ENCODE assay signal across 8 cellular contexts in the genomic region with DNA sequence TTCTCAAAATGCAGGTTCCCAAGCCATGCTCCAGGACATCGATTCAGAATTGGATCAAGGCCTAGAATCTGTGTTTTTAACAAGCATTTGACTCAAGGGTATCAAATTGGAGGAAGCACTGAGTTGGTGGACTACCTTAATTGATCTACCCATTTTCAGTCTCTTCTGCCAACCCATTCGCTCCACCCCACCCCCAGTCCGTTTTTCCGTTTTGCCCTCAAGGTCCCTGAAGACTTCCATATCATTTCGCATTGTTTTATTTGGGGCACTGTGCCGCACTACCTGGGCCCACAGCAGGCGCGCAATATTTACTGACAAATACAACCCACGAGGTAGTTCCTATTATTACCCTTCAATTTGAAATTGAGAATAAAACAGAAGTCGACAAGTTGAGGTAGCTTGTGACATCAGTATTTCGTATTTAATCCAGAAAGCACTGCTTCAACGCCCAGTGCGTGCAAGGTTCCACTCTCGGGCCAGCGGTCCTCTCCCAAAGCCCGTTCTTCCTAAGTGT. TPM values are rescaled to one million over a fixed set of nuclear protein-coding genes. Genes with fewer than 3 reads are reported as not detected.
A peak's percentile ranks its signal among the peaks of the same experiment; 100 is the strongest.
DNase-seq lines count a peak whose midpoint lies in the region; ATAC-seq, FAIRE-seq and TF ChIP-seq lines count a peak whose summit lies in the region.

No MANE protein-coding gene starts in this region.

- DNase-seq in HFFc6 (no peak), small intestine (no peak), AG08396 (ENCODE audit: low spot score) (no peak)
- no peak for DNase-seq in activated CD4-positive, alpha-beta memory T cell treated with anti-CD3 and anti-CD28 coated beads, Interleukin-2, amount 10 ng/mL, durations not matched to agents 7 days and 5 days

- WGBS in gastroesophageal sphincter (ENCODE audit: low coverage in 1 of 2), 2 donors: 11 to 29% methylated on average over 7 to 16 of the region's 16 CpGs
- 10 to 12% (median 11%) methylated on average over 16 of the region's 16 CpGs for WGBS in small intestine, 3 donors

- H3K27ac ChIP-seq in 22Rv1: peak overlapping the region; percentile 80
- H3K27ac ChIP-seq in gastroesophageal sphincter: peak overlapping the region; percentile 55 to 98 (median 94)
- H3K27ac ChIP-seq in small intestine (ENCODE audit: low read depth in 1 of 2, low read length in 1 of 2): peak overlapping the region; percentile 47 to 94

- H3K9me3 Mint-ChIP-seq in HFFc6: no peaks in the 10 kb centered on the region
- no peaks in the 10 kb centered on the region for H3K9me3 Mint-ChIP-seq in activated CD4-positive, alpha-beta memory T cell treated with anti-CD3 and anti-CD28 coated beads, Interleukin-2, amount 10 ng/mL, durations not matched to agents 7 days and 5 days

- no peaks in the 10 kb centered on the region for H3K9me3 ChIP-seq in gastroesophageal sphincter
- no peaks in the 10 kb centered on the region for H3K9me3 ChIP-seq in small intestine (ENCODE audit: control insufficient read depth, low read depth)

- H3K36me3 ChIP-seq in gastroesophageal sphincter (no peaks in the 10 kb centered on the region), small intestine (ENCODE audit: control insufficient read depth in 2 of 2, insufficient read depth in 2 of 2, low read length in 2 of 2) (no peaks in the 10 kb centered on the region)

- ATAC-seq in gastroesophageal sphincter (no peak), GM21825 (IDR thresholded peaks at IDR 0.05; ENCODE audit: unreplicated experiment) (no peak), HG03439 (IDR thresholded peaks at IDR 0.05; ENCODE audit: unreplicated experiment) (no peak)

- CTCF ChIA-PET in activated CD4-positive, alpha-beta memory T cell treated with anti-CD3 and anti-CD28 coated beads, Interleukin-2, amount 10 ng/mL, durations not matched to agents 7 days and 5 days (lab: Charles Lee): interaction anchor here (0.6 to 5.2 kb wide), 21 partner anchors 9 to 489 kb away, joined by 3 to 63 read pairs (median 4); a partner anchor contains a TSS

- TF ChIP-seq EP300 in gastroesophageal sphincter (IDR thresholded peaks at IDR 0.05): no peak

- peak overlapping the region; percentile 72 to 75 for H3K4me3 ChIP-seq in gastroesophageal sphincter
- H3K4me3 ChIP-seq in small intestine (ENCODE audit: low read depth in 1 of 2, low read length in 2 of 2): peak overlapping the region; percentile 47 to 89

- POLR2A ChIA-PET in activated CD4-positive, alpha-beta memory T cell treated with anti-CD3 and anti-CD28 coated beads, Interleukin-2, amount 10 ng/mL, durations not matched to agents 7 days and 5 days (lab: Charles Lee): interaction anchor here (0.6 to 3.2 kb wide), 28 partner anchors 8 to 489 kb away, joined by 3 to 65 read pairs (median 6); a partner anchor contains a TSS

- FAIRE-seq in small intestine (lab: Jason Lieb, UNC): no peak

- H3K4me1 ChIP-seq in gastroesophageal sphincter (peaks cover 0 to 40% (median 2%) of the 10 kb centered on the region in 3 donors), small intestine (ENCODE audit: control insufficient read depth in 2 of 2, insufficient read depth in 1 of 2, low read depth in 1 of 2, low read length in 1 of 2) (peaks cover 0 to 3% of the 10 kb centered on the region in 2 donors)

- TF ChIP-seq POLR2A in gastroesophageal sphincter (IDR thresholded peaks at IDR 0.05): no peak

- peak overlapping the region; percentile 94 for H3K27ac Mint-ChIP-seq in HFFc6
- peak overlapping the region; percentile 80 for H3K27ac Mint-ChIP-seq in activated CD4-positive, alpha-beta memory T cell treated with anti-CD3 and anti-CD28 coated beads, Interleukin-2, amount 10 ng/mL, durations not matched to agents 7 days and 5 days

- H3K27me3 ChIP-seq in gastroesophageal sphincter (no peaks in the 10 kb centered on the region), small intestine (ENCODE audit: control insufficient read depth in 2 of 2, insufficient read depth in 2 of 2, low read length in 2 of 2) (no peaks in the 10 kb centered on the region)

- H3K36me3 Mint-ChIP-seq in HFFc6 (ENCODE audit: low read depth): peaks cover 16% of the 10 kb centered on the region
- peaks cover 4% of the 10 kb centered on the region for H3K36me3 Mint-ChIP-seq in activated CD4-positive, alpha-beta memory T cell treated with anti-CD3 and anti-CD28 coated beads, Interleukin-2, amount 10 ng/mL, durations not matched to agents 7 days and 5 days (ENCODE audit: low read depth)

- H3K4me3 Mint-ChIP-seq in HFFc6: peak overlapping the region; percentile 98
- peak overlapping the region; percentile 88 for H3K4me3 Mint-ChIP-seq in activated CD4-positive, alpha-beta memory T cell treated with anti-CD3 and anti-CD28 coated beads, Interleukin-2, amount 10 ng/mL, durations not matched to agents 7 days and 5 days

- H3K27me3 Mint-ChIP-seq in HFFc6 (ENCODE audit: insufficient read depth): no peaks in the 10 kb centered on the region; the same call in 1 of the 2 replicates
- no peaks in the 10 kb centered on the region for H3K27me3 Mint-ChIP-seq in activated CD4-positive, alpha-beta memory T cell treated with anti-CD3 and anti-CD28 coated beads, Interleukin-2, amount 10 ng/mL, durations not matched to agents 7 days and 5 days

- no peak for TF ChIP-seq CTCF in 22Rv1 (IDR thresholded peaks at IDR 0.05)
- TF ChIP-seq CTCF in HFFc6 (IDR thresholded peaks at IDR 0.05): no peak
- TF ChIP-seq CTCF in gastroesophageal sphincter (IDR thresholded peaks at IDR 0.05): no peak

- H3K4me1 Mint-ChIP-seq in HFFc6 (ENCODE audit: low read depth): peaks cover 32% of the 10 kb centered on the region
- H3K4me1 Mint-ChIP-seq in activated CD4-positive, alpha-beta memory T cell treated with anti-CD3 and anti-CD28 coated beads, Interleukin-2, amount 10 ng/mL, durations not matched to agents 7 days and 5 days: peaks cover 31% of the 10 kb centered on the region

RNA-seq across cellular contexts. Expression of a gene that starts 0.6 kb away (rescaled TPM):
- 1 to 10 TPM; 5.7 to 7.6 (median 6.8) TPM for total RNA-seq in HFFc6 (2021; fragmentation: NEBNext Ultra II Directional; extraction: Animal tissue kit (Norgen Biotek cat#: 25700))
- 1 to 10 TPM; 7.1 to 7.2 TPM for total RNA-seq in activated CD4-positive, alpha-beta memory T cell treated with anti-CD3 and anti-CD28 coated beads, Interleukin-2, amount 10 ng/mL, durations not matched to agents 7 days and 5 days
- total RNA-seq in gastroesophageal sphincter: 10 to 100 TPM; 23.0 to 34.1 (median 25.6) TPM
- 1 to 10 TPM; 6.5 to 8.9 (median 8.1) TPM for polyA plus RNA-seq in small intestine

RNA-seq across cellular contexts. Expression of a gene that starts 35.4 kb away (rescaled TPM):
- 10 to 100 TPM; 14.2 to 31.5 (median 29.2) TPM for total RNA-seq in HFFc6 (2021; fragmentation: NEBNext Ultra II Directional; extraction: Animal tissue kit (Norgen Biotek cat#: 25700))
- 10 to 100 TPM; 18.9 to 19.9 TPM for total RNA-seq in activated CD4-positive, alpha-beta memory T cell treated with anti-CD3 and anti-CD28 coated beads, Interleukin-2, amount 10 ng/mL, durations not matched to agents 7 days and 5 days
- total RNA-seq in gastroesophageal sphincter: 100 to 1,000 TPM in 3 of 4 donors, 10 to 100 TPM in 1; 62.7 to 240 (median 158) TPM
- 10 to 100 TPM in 1 of 3 donors, 1 to 10 TPM in 2; 1.1 to 11.6 (median 2.5) TPM for polyA plus RNA-seq in small intestine
